10 cellular contexts compared by ENCODE assay signal in the genomic region with DNA sequence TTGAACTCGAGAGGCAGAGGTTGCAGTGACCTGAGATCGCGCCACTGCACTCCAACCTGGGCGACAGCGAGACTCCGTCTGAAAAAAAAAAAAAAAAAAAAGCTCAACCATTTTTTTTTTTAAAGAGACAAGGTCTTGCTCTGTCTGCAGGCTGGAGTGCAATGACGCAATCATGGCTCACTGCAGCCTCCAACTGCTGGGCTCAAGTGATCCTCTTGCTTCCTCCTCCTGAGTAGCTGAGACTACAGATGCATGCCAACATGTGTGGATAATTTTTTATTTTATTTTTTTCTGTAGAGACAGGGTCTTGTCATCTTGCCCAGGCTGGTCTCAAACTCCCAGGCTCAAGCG. TPM values are rescaled to one million over a fixed set of nuclear protein-coding genes. Genes with fewer than 3 reads are reported as not detected.
A peak's percentile ranks its signal among the peaks of the same experiment; 100 is the strongest.
DNase-seq lines count a peak whose midpoint lies in the region; ATAC-seq and TF ChIP-seq lines count a peak whose summit lies in the region.
"Had no signal": no experiment of that assay in that cellular context is flagged by ENCODE, and none has a peak within 500 bp of the region (broad histone marks: within the 10 kb centered on the region; RNA-seq: fewer than 3 reads in every experiment).

No MANE protein-coding gene starts in this region.

- peak overlapping the region; percentile 63 for H3K9ac ChIP-seq in SK-N-SH

- H3K79me2 ChIP-seq in SK-N-SH (ENCODE audit: insufficient read depth), result peaks cover 82% of the 10 kb centered on the region

- no peak overlapping the region for H3K27ac Mint-ChIP-seq in activated T-cell treated with anti-CD3 and anti-CD28 coated beads, Interleukin-2, amount 50 U/mL, for 72 hours
- no peak overlapping the region for H3K27ac Mint-ChIP-seq in stimulated activated naive CD8-positive, alpha-beta T cell treated with anti-CD3 and anti-CD28 coated beads, Interleukin-15, amount 100 ng/mL, for 72 hours

- no peaks in the 10 kb centered on the region for H4K20me1 ChIP-seq in SK-N-SH (ENCODE audit: insufficient read depth)

- peaks cover 44% of the 10 kb centered on the region for H3F3A ChIP-seq in SK-N-SH (replicated peaks; ENCODE audit: insufficient read depth)

- H3K27me3 ChIP-seq in SK-N-SH (ENCODE audit: insufficient read depth) (no peaks in the 10 kb centered on the region), foreskin keratinocyte (no peaks in the 10 kb centered on the region)

- TF ChIP-seq CTCF in SK-N-SH (IDR thresholded peaks at IDR 0.05), result no peak
- TF ChIP-seq CTCF in foreskin keratinocyte (conservative IDR thresholded peaks at IDR 0.05), result no peak

- H3K4me1 Mint-ChIP-seq in activated T-cell treated with anti-CD3 and anti-CD28 coated beads, Interleukin-2, amount 50 U/mL, for 72 hours (ENCODE audit: low read depth), result peaks cover 24% of the 10 kb centered on the region
- peaks cover 7% of the 10 kb centered on the region for H3K4me1 Mint-ChIP-seq in stimulated activated naive CD8-positive, alpha-beta T cell treated with anti-CD3 and anti-CD28 coated beads, Interleukin-15, amount 100 ng/mL, for 72 hours

- peak overlapping the region; percentile 78 for H3K4me2 ChIP-seq in SK-N-SH

- H3K9me2 ChIP-seq in SK-N-SH, result no peaks in the 10 kb centered on the region

- no peak for TF ChIP-seq EP300 in SK-N-SH (IDR thresholded peaks at IDR 0.05; ENCODE audit: borderline replicate concordance in 1 of 2, low read depth in 1 of 2, low read length in 1 of 2)

- H3K4me1 ChIP-seq in SK-N-SH (ENCODE audit: control insufficient read depth in 1 of 2, insufficient read depth in 2 of 2, low read depth in 1 of 2, low read length in 1 of 2), result peaks cover 13 to 17% of the 10 kb centered on the region in 2 experiments; a peak in 3 of 4 replicates
- H3K4me1 ChIP-seq in foreskin keratinocyte, result peaks cover 33% of the 10 kb centered on the region

- no peaks in the 10 kb centered on the region for H3K9me3 ChIP-seq in SK-N-SH

- H3K36me3 ChIP-seq in SK-N-SH (replicated peaks in 1 of 2; ENCODE audit: control insufficient read depth in 1 of 2, insufficient read depth in 2 of 2, low read length in 1 of 2), result peaks cover 4 to 31% of the 10 kb centered on the region in 2 experiments

- no peaks in the 10 kb centered on the region for H3K36me3 Mint-ChIP-seq in activated T-cell treated with anti-CD3 and anti-CD28 coated beads, Interleukin-2, amount 50 U/mL, for 72 hours (ENCODE audit: insufficient read depth in 2 of 2)

- H3K27me3 Mint-ChIP-seq in activated T-cell treated with anti-CD3 and anti-CD28 coated beads, Interleukin-2, amount 50 U/mL, for 72 hours (ENCODE audit: low read depth), result peaks cover 17% of the 10 kb centered on the region
- H3K27me3 Mint-ChIP-seq in stimulated activated naive CD8-positive, alpha-beta T cell treated with anti-CD3 and anti-CD28 coated beads, Interleukin-15, amount 100 ng/mL, for 72 hours, result peaks cover 25% of the 10 kb centered on the region

- H3K9me3 Mint-ChIP-seq in activated T-cell treated with anti-CD3 and anti-CD28 coated beads, Interleukin-2, amount 50 U/mL, for 72 hours, result no peaks in the 10 kb centered on the region
- H3K9me3 Mint-ChIP-seq in stimulated activated naive CD8-positive, alpha-beta T cell treated with anti-CD3 and anti-CD28 coated beads, Interleukin-15, amount 100 ng/mL, for 72 hours, result no peaks in the 10 kb centered on the region
- H3K9me3 Mint-ChIP-seq: neural crest cell had no signal

- DNase-seq in activated T-cell treated with anti-CD3 and anti-CD28 coated beads, Interleukin-2, amount 50 U/mL, for 72 hours, result peak; percentile 38 to 60
- DNase-seq in activated T-cell treated with anti-CD3 and anti-CD28 coated beads for 4 hours (no peak), SK-N-SH (no peak), foreskin keratinocyte (peak in 1 of 2 donors; percentile 76), LoVo (ENCODE audit: low spot score) (no peak)
- DNase-seq in stimulated activated naive CD8-positive, alpha-beta T cell treated with anti-CD3 and anti-CD28 coated beads, Interleukin-15, amount 100 ng/mL, for 72 hours, result no peak
- no peak for DNase-seq in stimulated activated CD4-positive, alpha-beta T cell treated with anti-CD3 and anti-CD28 coated beads, Interleukin-2, amount 100 ng/mL, for 48 hours

- WGBS in SK-N-SH (ENCODE audit: low lambda C conversion rate), result 9% methylated on average over 8 of the region's 8 CpGs

- CTCF ChIA-PET in SK-N-SH (lab: Yijun Ruan, JAX), result interaction anchor here (0.6 to 3.6 kb wide), 7 partner anchors 10 to 288 kb away, joined by 3 to 27 read pairs (median 6); a partner anchor contains a TSS

- ATAC-seq in activated T-cell treated with anti-CD3 and anti-CD28 coated beads, Interleukin-2, amount 50 U/mL, for 72 hours (replicated peaks in 1 of 2), result peak; percentile 70 to 72
- no peak for ATAC-seq in foreskin keratinocyte
- ATAC-seq in stimulated activated naive CD8-positive, alpha-beta T cell treated with anti-CD3 and anti-CD28 coated beads, Interleukin-15, amount 100 ng/mL, for 72 hours, result peak; percentile 64
- ATAC-seq in GM18858 (IDR thresholded peaks at IDR 0.05; ENCODE audit: unreplicated experiment), result no peak

- H3K27ac ChIP-seq in SK-N-SH (ENCODE audit: low read depth in 2 of 2, low read length in 1 of 2), result peak overlapping the region in 1 of 2 experiments; percentile 79; a peak in 2 of 4 replicates
- H3K27ac ChIP-seq in foreskin keratinocyte, result peak overlapping the region; percentile 97
- H3K27ac ChIP-seq: VCaP had no signal

- POLR2A ChIA-PET in SK-N-SH (lab: Yijun Ruan, JAX), result interaction anchor here (0.6 to 1.1 kb wide), 2 partner anchors 20 to 467 kb away, joined by 3 to 5 read pairs; a partner anchor contains a TSS

- H2AFZ ChIP-seq in SK-N-SH (ENCODE audit: low read depth), result no peak overlapping the region

- TF ChIP-seq RAD21 in SK-N-SH (IDR thresholded peaks at IDR 0.05; ENCODE audit: low read length), result no peak

- H3K4me3 Mint-ChIP-seq in activated T-cell treated with anti-CD3 and anti-CD28 coated beads, Interleukin-2, amount 50 U/mL, for 72 hours, result peak overlapping the region; percentile 71 to 84
- peak overlapping the region; percentile 16 to 65 for H3K4me3 Mint-ChIP-seq in stimulated activated naive CD8-positive, alpha-beta T cell treated with anti-CD3 and anti-CD28 coated beads, Interleukin-15, amount 100 ng/mL, for 72 hours
- H3K4me3 Mint-ChIP-seq: neural crest cell had no signal

- peak overlapping the region in 1 of 2 experiments; percentile 45; a peak in 1 of 4 replicates for H3K4me3 ChIP-seq in SK-N-SH (ENCODE audit: low read depth in 2 of 2, low read length in 1 of 2)

TF ChIP-seq in SK-N-SH, 30 proteins besides CTCF, POLR2A, EP300 and RAD21:
- TF ChIP-seq SMC3 (IDR thresholded peaks at IDR 0.05; ENCODE audit: low read depth, low read length), result no peak
- TF ChIP-seq, protein P1, sequence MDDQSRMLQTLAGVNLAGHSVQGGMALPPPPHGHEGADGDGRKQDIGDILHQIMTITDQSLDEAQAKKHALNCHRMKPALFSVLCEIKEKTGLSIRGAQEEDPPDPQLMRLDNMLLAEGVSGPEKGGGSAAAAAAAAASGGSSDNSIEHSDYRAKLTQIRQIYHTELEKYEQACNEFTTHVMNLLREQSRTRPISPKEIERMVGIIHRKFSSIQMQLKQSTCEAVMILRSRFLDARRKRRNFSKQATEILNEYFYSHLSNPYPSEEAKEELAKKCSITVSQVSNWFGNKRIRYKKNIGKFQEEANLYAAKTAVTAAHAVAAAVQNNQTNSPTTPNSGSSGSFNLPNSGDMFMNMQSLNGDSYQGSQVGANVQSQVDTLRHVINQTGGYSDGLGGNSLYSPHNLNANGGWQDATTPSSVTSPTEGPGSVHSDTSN (IDR thresholded peaks at IDR 0.05), result peak; percentile 10; the same call in 1 of the 2 replicates
- TF ChIP-seq, protein P2, sequence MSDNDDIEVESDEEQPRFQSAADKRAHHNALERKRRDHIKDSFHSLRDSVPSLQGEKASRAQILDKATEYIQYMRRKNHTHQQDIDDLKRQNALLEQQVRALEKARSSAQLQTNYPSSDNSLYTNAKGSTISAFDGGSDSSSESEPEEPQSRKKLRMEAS (IDR thresholded peaks at IDR 0.05; ENCODE audit: low read depth), result peak; percentile 44; the same call in 1 of the 2 replicates
- TF ChIP-seq TCF12 (IDR thresholded peaks at IDR 0.05), result peak; percentile 44
- no peak for TF ChIP-seq ELF1 (IDR thresholded peaks at IDR 0.05)
- TF ChIP-seq YY1 (IDR thresholded peaks at IDR 0.05; ENCODE audit: low read depth), result 0 out of 2 replicates have a peak, but pooled peaks have one; percentile 40
- no peak for TF ChIP-seq FOXJ3 (CRISPR knock-in tag; IDR thresholded peaks at IDR 0.05)
- TF ChIP-seq MXI1 (IDR thresholded peaks at IDR 0.05; ENCODE audit: low read depth, low read length), result no peak
- no peak for TF ChIP-seq SIN3A (IDR thresholded peaks at IDR 0.05; ENCODE audit: borderline replicate concordance, low read depth, low read length)

RNA-seq across cellular contexts. Expression of a gene that starts 10.3 kb away (rescaled TPM):
- 1 to 10 TPM; 1.6 to 2.9 TPM for total RNA-seq in activated T-cell treated with anti-CD3 and anti-CD28 coated beads, Interleukin-2, amount 50 U/mL, for 72 hours
- polyA plus RNA-seq in SK-N-SH (2012; rRNA removed) (26.3 and 55.5 TPM in 2 replicates), foreskin keratinocyte (93.3 and 98.9 TPM in 2 replicates)
- 28.1 and 43.3 TPM in 2 replicates for polyA plus RNA-seq in SK-N-SH (2012; cell fraction: cytosol; rRNA removed)
- polyA plus RNA-seq in SK-N-SH (2012; cell fraction: nucleus; rRNA removed), result 47.4 and 49.0 TPM in 2 replicates
- 70.2 and 74.9 TPM in 2 replicates for total RNA-seq in foreskin keratinocyte

RNA-seq across cellular contexts. Expression of a gene that starts 21.8 kb away (rescaled TPM):
- 100 to 1,000 TPM; 405 to 415 TPM for total RNA-seq in activated T-cell treated with anti-CD3 and anti-CD28 coated beads, Interleukin-2, amount 50 U/mL, for 72 hours
- polyA plus RNA-seq in SK-N-SH (2012; rRNA removed), result 198 and 275 TPM in 2 replicates
- polyA plus RNA-seq in SK-N-SH (2012; cell fraction: cytosol; rRNA removed), result 210 and 240 TPM in 2 replicates
- 139 and 241 TPM in 2 replicates for polyA plus RNA-seq in SK-N-SH (2012; cell fraction: nucleus; rRNA removed)
- 73.1 and 76.9 TPM in 2 replicates for total RNA-seq in foreskin keratinocyte
- 128 and 142 TPM in 2 replicates for polyA plus RNA-seq in foreskin keratinocyte

RNA-seq across cellular contexts. Expression of a gene that starts 55.0 kb away (rescaled TPM):
- 10 to 100 TPM; 73.4 to 79.5 TPM for total RNA-seq in activated T-cell treated with anti-CD3 and anti-CD28 coated beads, Interleukin-2, amount 50 U/mL, for 72 hours
- polyA plus RNA-seq in SK-N-SH (2012; rRNA removed) (316 and 335 TPM in 2 replicates), foreskin keratinocyte (523 and 582 TPM in 2 replicates)
- polyA plus RNA-seq in SK-N-SH (2012; cell fraction: cytosol; rRNA removed), result 276 and 313 TPM in 2 replicates
- polyA plus RNA-seq in SK-N-SH (2012; cell fraction: nucleus; rRNA removed), result 108 and 116 TPM in 2 replicates
- 412 and 470 TPM in 2 replicates for total RNA-seq in foreskin keratinocyte

Comparison
In these comparisons a context has a peak if more than half of its experiments do, and no peak if none do; other contexts are left out.
1. DNase-seq: peak in activated T-cell treated with anti-CD3 and anti-CD28 coated beads, Interleukin-2, amount 50 U/mL, for 72 hours (2 of 2); none in activated T-cell treated with anti-CD3 and anti-CD28 coated beads for 4 hours (single experiment), SK-N-SH (single experiment), stimulated activated naive CD8-positive, alpha-beta T cell treated with anti-CD3 and anti-CD28 coated beads, Interleukin-15, amount 100 ng/mL, for 72 hours (0 of 2), stimulated activated CD4-positive, alpha-beta T cell treated with anti-CD3 and anti-CD28 coated beads, Interleukin-2, amount 100 ng/mL, for 48 hours (0 of 2) and LoVo (single experiment).
2. ATAC-seq: peak in activated T-cell treated with anti-CD3 and anti-CD28 coated beads, Interleukin-2, amount 50 U/mL, for 72 hours (2 of 2) and stimulated activated naive CD8-positive, alpha-beta T cell treated with anti-CD3 and anti-CD28 coated beads, Interleukin-15, amount 100 ng/mL, for 72 hours (single experiment); none in foreskin keratinocyte (single experiment) and GM18858 (single experiment).
3. RNA of a gene that starts 10.3 kb away (total RNA-seq): 70.2 to 74.9 TPM in foreskin keratinocyte; 1.6 to 2.9 TPM in activated T-cell treated with anti-CD3 and anti-CD28 coated beads, Interleukin-2, amount 50 U/mL, for 72 hours; every median in the first group is over 10 times any median in the second.